ENCODE assay signal across 1 cellular context in the genomic region with DNA sequence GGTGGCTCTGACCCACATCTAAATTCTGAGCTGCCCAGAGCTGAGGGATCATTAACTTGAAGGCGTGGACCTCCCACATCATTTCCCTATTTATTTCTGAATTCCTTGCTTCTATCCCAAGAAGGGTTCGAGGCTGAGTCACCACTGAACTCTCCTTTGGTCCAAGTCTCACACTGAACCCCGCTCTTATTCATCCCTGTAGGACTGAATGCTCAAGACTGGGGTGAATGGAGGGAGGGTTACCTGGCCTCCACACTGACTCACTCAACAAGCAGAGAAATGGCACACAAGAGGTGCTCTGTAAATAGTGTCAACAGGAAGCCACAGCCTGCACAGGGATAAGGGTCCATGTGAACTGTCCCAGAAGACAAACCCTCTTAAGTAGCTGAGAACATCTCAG.
TF ChIP-seq lines count a peak whose summit lies in the region.

No MANE protein-coding gene starts in this region.

TF ChIP-seq in A549, 52 proteins besides CTCF, POLR2A, EP300 and RAD21 (continued from another document):
- TF ChIP-seq ELK1 (IDR thresholded peaks at IDR 0.05; ENCODE audit: low read depth, low read length) (no peak), EHMT2 (IDR thresholded peaks at IDR 0.05; ENCODE audit: low read depth) (no peak), HOXB5 (CRISPR knock-in tag; IDR thresholded peaks at IDR 0.05) (no peak), RNF2 (IDR thresholded peaks at IDR 0.05; ENCODE audit: borderline replicate concordance, low read depth) (no peak), FOSB (CRISPR knock-in tag; IDR thresholded peaks at IDR 0.05) (no peak), BCL3 (IDR thresholded peaks at IDR 0.05) (no peak), HOXB13 (CRISPR knock-in tag; IDR thresholded peaks at IDR 0.05; ENCODE audit: low read depth) (no peak), ATOH8 (CRISPR knock-in tag; IDR thresholded peaks at IDR 0.05; ENCODE audit: low read depth) (no peak), JUNB (IDR thresholded peaks at IDR 0.05) (peak; percentile 79), FOXS1 (CRISPR knock-in tag; IDR thresholded peaks at IDR 0.05) (no peak), USF2 (IDR thresholded peaks at IDR 0.05) (no peak), RCOR1 (IDR thresholded peaks at IDR 0.05; ENCODE audit: low read depth, low read length) (no peak), JUN (IDR thresholded peaks at IDR 0.05) (0 out of 5 replicates have a peak, but pooled peaks of 1 of the 2 experiments have one; percentile 28), NR3C1 (IDR thresholded peaks at IDR 0.05) (no peak), TP53 (CRISPR knock-in tag; IDR thresholded peaks at IDR 0.05) (no peak), E2F6 (IDR thresholded peaks at IDR 0.05; ENCODE audit: borderline replicate concordance, low read depth) (no peak), EHF (CRISPR knock-in tag; IDR thresholded peaks at IDR 0.05) (no peak), GATA3 (IDR thresholded peaks at IDR 0.05; ENCODE audit: borderline replicate concordance) (peak; percentile 46; the same call in 1 of the 2 replicates), FOSL2 (IDR thresholded peaks at IDR 0.05) (peak; percentile 71), FOSL2 (CRISPR knock-in tag; IDR thresholded peaks at IDR 0.05) (0 out of 2 replicates have a peak, but pooled peaks have one; percentile 40), PBX3 (IDR thresholded peaks at IDR 0.05) (no peak), TFCP2L1 (CRISPR knock-in tag; IDR thresholded peaks at IDR 0.05) (no peak), CHD4 (IDR thresholded peaks at IDR 0.05; ENCODE audit: borderline replicate concordance) (no peak), ZC3H11A (IDR thresholded peaks at IDR 0.05) (no peak), BHLHE40 (IDR thresholded peaks at IDR 0.05; ENCODE audit: low read depth, low read length) (no peak)
